ENCODE assay signal across 8 cellular contexts in the genomic region with DNA sequence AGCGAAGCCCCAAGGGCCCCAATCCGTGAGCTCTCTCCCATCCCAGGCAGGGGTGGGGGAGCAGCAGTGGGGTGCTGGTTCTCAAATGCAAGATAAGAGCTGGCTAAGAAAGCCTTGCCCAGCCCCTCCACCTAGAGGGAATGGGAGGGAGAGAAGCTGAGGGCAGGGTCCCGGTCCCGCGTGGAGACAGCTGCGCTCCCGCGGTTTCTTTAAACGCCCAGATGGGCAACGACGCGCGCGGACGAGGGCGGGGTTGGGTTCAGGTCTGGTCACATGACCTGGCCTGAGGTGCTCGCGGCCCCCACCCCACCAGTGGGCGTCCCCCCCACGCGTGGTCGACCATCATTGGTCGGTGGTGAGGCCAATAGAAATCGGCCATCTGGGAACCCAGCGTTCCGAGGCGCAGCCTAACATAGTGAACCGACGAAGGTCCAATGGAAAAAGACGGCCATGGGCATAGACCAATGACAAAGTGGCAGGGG. TPM values are rescaled to one million over a fixed set of nuclear protein-coding genes. Genes with fewer than 3 reads are reported as not detected.
DNase-seq lines count a peak whose midpoint lies in the region; ATAC-seq and TF ChIP-seq lines count a peak whose summit lies in the region.

No MANE protein-coding gene starts in this region.

- peak overlapping the region; percentile 98 for H3K27ac Mint-ChIP-seq in T-helper 17 cell
- H3K27ac Mint-ChIP-seq in type B pancreatic cell: peak overlapping the region; percentile 98

- DNase-seq in GM13976 (ENCODE audit: low spot score) (peak; percentile 97), NCI-H1694 treated with DMSO at 0.1 percent for 48 hours (lab: John Stamatoyannopoulos, UW) (peak; percentile 93), T-helper 17 cell (peak; percentile 95 to 98 (median 98)), left cardiac atrium (peak; percentile 100), pons (ENCODE audit: low spot score) (peak; percentile 100), type B pancreatic cell (ENCODE audit: extremely low spot score, unreplicated experiment) (peak; percentile 98)

- H3K36me3 Mint-ChIP-seq in T-helper 17 cell (ENCODE audit: low read depth) (peaks cover 3% of the 10 kb centered on the region), type B pancreatic cell (peaks cover 32% of the 10 kb centered on the region)

- no peaks in the 10 kb centered on the region for H3K9me3 ChIP-seq in T-helper 17 cell (ENCODE audit: control insufficient read depth, low read length, poor library complexity, severe bottlenecking)

- peak overlapping the region; percentile 93 for H3K27ac ChIP-seq in angular gyrus (ENCODE audit: low read depth, low read length)

- in situ Hi-C loops in GM13976 (cut with MboI; ENCODE audit: low sequenced_read_pairs, unreplicated experiment): no loop called here

- peak overlapping the region; percentile 97 for H3K4me3 Mint-ChIP-seq in T-helper 17 cell
- H3K4me3 Mint-ChIP-seq in type B pancreatic cell: peak overlapping the region; percentile 99

- H3K27me3 Mint-ChIP-seq in T-helper 17 cell (no peaks in the 10 kb centered on the region), type B pancreatic cell (peaks cover 3% of the 10 kb centered on the region)

- intact Hi-C loops in left cardiac atrium (cut with DNase I): no loop called here

- TF ChIP-seq CTCF in GM13976 (IDR thresholded peaks at IDR 0.05; ENCODE audit: borderline replicate concordance, control extremely low read depth, extremely low read depth, insufficient read depth, missing control alignments): no peak
- no peak for TF ChIP-seq CTCF in type B pancreatic cell (conservative IDR thresholded peaks at IDR 0.05)

- ATAC-seq in HG02943 (IDR thresholded peaks at IDR 0.05; ENCODE audit: low read depth, unreplicated experiment) (peak; percentile 81), T-helper 17 cell (peak; percentile 91), left cardiac atrium (peak; percentile 94 to 96)

- H3K4me1 Mint-ChIP-seq in T-helper 17 cell (peaks cover 44% of the 10 kb centered on the region), type B pancreatic cell (ENCODE audit: unreplicated experiment) (peaks cover 26% of the 10 kb centered on the region)

- no peaks in the 10 kb centered on the region for H3K9me3 Mint-ChIP-seq in type B pancreatic cell

RNA-seq across cellular contexts. Expression of gene CALR, which starts 0.3 kb away (rescaled TPM):
- total RNA-seq in T-helper 17 cell: 100 to 1,000 TPM; 418 to 472 TPM
- total RNA-seq in left cardiac atrium: 100 to 1,000 TPM; 627 to 707 TPM
- total RNA-seq in type B pancreatic cell (ENCODE audit: low replicate concordance): 1,188 and 1,294 TPM in 2 replicates

RNA-seq across cellular contexts. Expression of gene FARSA, which starts 4.6 kb away (rescaled TPM):
- total RNA-seq in T-helper 17 cell (10 to 100 TPM; 23.2 to 28.3 TPM), left cardiac atrium (10 to 100 TPM; 31.8 to 49.1 TPM), type B pancreatic cell (ENCODE audit: low replicate concordance) (67.5 and 68.5 TPM in 2 replicates)

RNA-seq across cellular contexts. Expression of gene RAD23A, which starts 7.6 kb away (rescaled TPM):
- total RNA-seq in T-helper 17 cell: 10 to 100 TPM; 74.1 to 82.1 TPM
- total RNA-seq in left cardiac atrium: 100 to 1,000 TPM; 113 to 131 TPM
- total RNA-seq in type B pancreatic cell (ENCODE audit: low replicate concordance): 77.1 and 82.3 TPM in 2 replicates

RNA-seq across cellular contexts. Expression of gene GADD45GIP1, which starts 18.9 kb away (rescaled TPM):
- total RNA-seq in T-helper 17 cell: 1 to 10 TPM; 6.9 to 8.3 TPM
- 10 to 100 TPM; 25.5 to 28.1 TPM for total RNA-seq in left cardiac atrium
- total RNA-seq in type B pancreatic cell (ENCODE audit: low replicate concordance): 23.1 and 24.8 TPM in 2 replicates

RNA-seq across cellular contexts. Expression of gene SYCE2, which starts 19.0 kb away (rescaled TPM):
- under 1 TPM; 0.52 to 0.86 TPM for total RNA-seq in T-helper 17 cell
- not detected for total RNA-seq in left cardiac atrium
- 1.8 TPM in 1 of 2 replicates, not detected in the other for total RNA-seq in type B pancreatic cell (ENCODE audit: low replicate concordance)

Comparison
In these comparisons a context has a peak if more than half of its experiments do, and no peak if none do; other contexts are left out.
1. Peak in every context shown above with its lines: DNase-seq, ATAC-seq and H3K27ac ChIP-seq.